8 cellular contexts compared by ENCODE assay signal in the genomic region with DNA sequence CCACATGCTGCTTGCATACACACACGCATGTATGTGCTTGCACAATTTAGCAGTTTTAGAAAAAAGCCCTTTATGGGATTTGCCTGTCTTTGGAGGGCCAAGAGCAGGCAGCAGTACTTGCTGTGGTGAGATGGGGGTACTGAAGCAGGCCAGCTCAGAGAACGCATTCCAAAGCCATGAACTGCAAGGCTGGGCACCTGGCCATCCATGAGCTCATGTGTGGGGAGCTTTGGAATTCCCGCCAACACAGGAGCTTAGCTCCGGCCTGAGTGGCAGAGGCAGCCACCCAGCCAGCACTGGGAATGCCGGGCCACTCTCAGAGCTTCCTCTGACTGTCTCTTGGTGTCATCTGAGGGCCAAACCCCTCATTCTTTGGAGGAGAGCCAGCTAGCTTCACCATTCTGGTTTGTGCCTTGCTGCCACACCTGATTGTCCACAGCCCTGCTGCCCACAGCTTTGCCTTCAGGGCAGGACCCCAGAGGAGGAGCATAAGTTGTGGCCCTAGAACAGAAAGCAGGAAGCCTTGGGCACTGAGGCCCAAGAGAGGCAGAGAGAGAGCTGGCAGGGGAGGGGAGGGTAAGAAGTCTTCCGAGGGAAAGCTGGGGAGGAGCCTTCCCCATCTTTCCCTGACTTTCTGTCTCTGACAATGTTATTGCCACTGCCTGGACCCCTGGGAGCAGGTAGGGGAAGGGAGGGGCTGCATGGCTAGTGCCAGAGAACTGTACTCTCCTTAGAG.
DNase-seq lines count a peak whose midpoint lies in the region; ATAC-seq and TF ChIP-seq lines count a peak whose summit lies in the region.

No MANE protein-coding gene starts in this region.

- H3K4me2 ChIP-seq in mesendoderm (ENCODE audit: low read length) = no peak overlapping the region

- no peak overlapping the region for H2BK5ac ChIP-seq in mesendoderm (ENCODE audit: low read length)

- no peak overlapping the region for H3K4ac ChIP-seq in mesendoderm (ENCODE audit: low read depth, low read length)

- H3K4me1 ChIP-seq in A673 (ENCODE audit: insufficient read depth, low read length, poor library complexity, severe bottlenecking) (peaks cover 20% of the 10 kb centered on the region), mesendoderm (ENCODE audit: control insufficient read depth, low read depth, low read length) (peaks cover 12% of the 10 kb centered on the region)

- H2BK120ac ChIP-seq in mesendoderm (ENCODE audit: low read depth, low read length) = no peak overlapping the region

- H3K9me3 Mint-ChIP-seq in activated naive CD4-positive, alpha-beta T cell treated with anti-CD3 and anti-CD28 coated beads, Interleukin-2, amount 50 U/mL, for 72 hours = no peaks in the 10 kb centered on the region

- no peak for TF ChIP-seq CTCF in A673 (conservative IDR thresholded peaks at IDR 0.05; ENCODE audit: low read depth, low read length)

- intact Hi-C loops in A673 (cut with micrococcal nuclease; ENCODE audit: unreplicated experiment) = no loop called here

- no peak overlapping the region for H2AK5ac ChIP-seq in mesendoderm (ENCODE audit: low read length)

- no TSS peak for BruUV-seq in A673 (replicated peaks; lab: Mats Ljungman, UMichigan)

- no peak overlapping the region for H3K4me3 ChIP-seq in A673 (ENCODE audit: low read depth, low read length, poor library complexity, severe bottlenecking)
- no peak overlapping the region for H3K4me3 ChIP-seq in mesendoderm (ENCODE audit: low read length)

- ATAC-seq in activated naive CD4-positive, alpha-beta T cell treated with anti-CD3 and anti-CD28 coated beads, Interleukin-2, amount 50 U/mL, for 72 hours = no peak
- ATAC-seq in GM19395 (IDR thresholded peaks at IDR 0.05; ENCODE audit: unreplicated experiment) = no peak
- no peak for ATAC-seq in HG03521 (IDR thresholded peaks at IDR 0.05; ENCODE audit: unreplicated experiment)

- H3K27ac ChIP-seq in A673 (ENCODE audit: low read depth, low read length, poor library complexity, severe bottlenecking) (no peak overlapping the region), mesendoderm (ENCODE audit: low read depth, low read length) (no peak overlapping the region)

- H3K56ac ChIP-seq in mesendoderm (ENCODE audit: low read length) = no peak overlapping the region

- no peaks in the 10 kb centered on the region for H3K36me3 Mint-ChIP-seq in activated naive CD4-positive, alpha-beta T cell treated with anti-CD3 and anti-CD28 coated beads, Interleukin-2, amount 50 U/mL, for 72 hours

- CTCF ChIA-PET in A673 (lab: Charles Lee) = no interaction called here

- no peaks in the 10 kb centered on the region for H3K36me3 ChIP-seq in A673 (ENCODE audit: insufficient read depth, low read length, poor library complexity, severe bottlenecking)
- H3K36me3 ChIP-seq in mesendoderm (ENCODE audit: control insufficient read depth, insufficient read depth, low read length) = no peaks in the 10 kb centered on the region

- H2BK15ac ChIP-seq in mesendoderm (replicated peaks; ENCODE audit: low read depth) = no peak overlapping the region

- no peak overlapping the region for H3K23ac ChIP-seq in mesendoderm (ENCODE audit: low read length)

- H4K8ac ChIP-seq in mesendoderm (ENCODE audit: low read depth, low read length) = no peak overlapping the region

- no peak overlapping the region for H3K27ac Mint-ChIP-seq in activated naive CD4-positive, alpha-beta T cell treated with anti-CD3 and anti-CD28 coated beads, Interleukin-2, amount 50 U/mL, for 72 hours

- H3K9ac ChIP-seq in mesendoderm (ENCODE audit: low read length) = no peak overlapping the region

- DNase-seq in A673 (ENCODE audit: low spot score) (peak; percentile 80), NCI-H2029 treated with DMSO at 0.1 percent for 48 hours (lab: John Stamatoyannopoulos, UW) (peak; percentile 100), ecto neural progenitor cell (ENCODE audit: low spot score) (peak; percentile 45), mesendoderm (peak; percentile 67), activated gamma-delta T cell treated with Interleukin-2 at 50 U/mL for 16 hours (no peak)
- DNase-seq in activated naive CD4-positive, alpha-beta T cell treated with anti-CD3 and anti-CD28 coated beads, Interleukin-2, amount 50 U/mL, for 72 hours (ENCODE audit: low spot score in 2 of 2) = no peak

- no peaks in the 10 kb centered on the region for H3K79me2 ChIP-seq in mesendoderm (ENCODE audit: control insufficient read depth, insufficient read depth, low read length)

- no peaks in the 10 kb centered on the region for H3K27me3 ChIP-seq in A673 (replicated peaks; ENCODE audit: insufficient read depth, low read depth, low read length, poor library complexity)
- no peaks in the 10 kb centered on the region for H3K27me3 ChIP-seq in mesendoderm (ENCODE audit: insufficient read depth, low read length, poor library complexity)

- WGBS in mesendoderm (ENCODE audit: extremely low coverage, insufficient coverage, low lambda C conversion rate) = no CpG with 5 or more reads among the region's 6 CpGs

- no peak overlapping the region for H4K5ac ChIP-seq in mesendoderm (ENCODE audit: low read length)

- no peaks in the 10 kb centered on the region for H3K9me3 ChIP-seq in A673 (ENCODE audit: low read depth, low read length, poor library complexity, severe bottlenecking)

- H3K79me1 ChIP-seq in mesendoderm (ENCODE audit: low read length) = no peaks in the 10 kb centered on the region

- H3K18ac ChIP-seq in mesendoderm (ENCODE audit: low read length) = no peak overlapping the region

- POLR2A ChIA-PET in A673 (lab: Charles Lee; ENCODE audit: low non-redundant PET) = no interaction called here

Comparison
In these comparisons a context has a peak if more than half of its experiments do, and no peak if none do; other contexts are left out.
1. DNase-seq: peak in A673 (single experiment), NCI-H2029 treated with DMSO at 0.1 percent for 48 hours (single experiment), ecto neural progenitor cell (single experiment) and mesendoderm (single experiment); none in activated naive CD4-positive, alpha-beta T cell treated with anti-CD3 and anti-CD28 coated beads, Interleukin-2, amount 50 U/mL, for 72 hours (0 of 2) and activated gamma-delta T cell treated with Interleukin-2 at 50 U/mL for 16 hours (single experiment).